7 cellular contexts compared by ENCODE assay signal in the genomic region with DNA sequence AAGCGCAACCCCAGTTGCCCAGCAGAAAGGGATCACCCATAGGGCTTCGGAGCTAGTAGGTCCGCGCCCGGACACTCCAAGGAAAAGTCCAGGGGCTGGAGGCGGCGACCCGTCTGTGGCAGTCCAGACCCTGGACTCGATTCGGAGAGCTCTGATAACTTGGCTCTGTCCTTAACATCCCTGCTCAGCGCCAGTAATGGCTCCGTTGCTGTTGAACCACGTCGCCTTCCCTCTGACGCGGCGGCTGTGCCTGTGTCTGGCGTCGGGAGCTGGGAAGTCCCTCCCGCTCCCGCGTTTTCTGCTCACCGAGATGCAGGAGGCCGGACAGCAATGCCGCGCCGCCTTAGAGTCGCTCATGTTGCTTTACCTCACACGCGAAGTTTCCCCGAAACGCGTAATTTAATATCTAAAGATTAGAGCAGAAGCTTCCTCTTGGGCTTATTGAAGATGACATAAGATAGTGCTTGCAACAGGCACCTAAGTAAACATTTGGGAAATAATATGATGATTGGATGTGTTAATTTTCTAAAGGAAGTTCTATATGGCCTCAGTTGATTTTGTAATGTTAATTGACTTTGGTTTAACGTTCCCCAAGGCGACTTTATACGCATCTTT. TPM values are rescaled to one million over a fixed set of nuclear protein-coding genes. Genes with fewer than 3 reads are reported as not detected.
DNase-seq lines count a peak whose midpoint lies in the region; ATAC-seq, FAIRE-seq and TF ChIP-seq lines count a peak whose summit lies in the region.

No MANE protein-coding gene starts in this region.

- H3K9me3 ChIP-seq in skeletal muscle tissue (ENCODE audit: control insufficient read depth in 3 of 3, low read length in 3 of 3) = no peaks in the 10 kb centered on the region

- DNase-seq in GM18507 (ENCODE audit: extremely low spot score, insufficient read length, low read depth) = peak; percentile 17
- peak; percentile 63 to 74 for DNase-seq in NCI-H1930 (lab: John Stamatoyannopoulos, UW)
- DNase-seq in UCSD-AML1 (lab: John Stamatoyannopoulos, UW; ENCODE audit: unreplicated experiment) = peak; percentile 84
- peak; percentile 69 for DNase-seq in bronchial epithelial cell (ENCODE audit: low read depth)
- peak; percentile 74 for DNase-seq in iPS-NIHi11 (ENCODE audit: low spot score)

- peak overlapping the region; percentile 86 to 88 (median 88) for H3K9ac ChIP-seq in skeletal muscle tissue (ENCODE audit: low read depth in 1 of 3, low read length in 3 of 3)

- ATAC-seq in HG02981 (IDR thresholded peaks at IDR 0.05; ENCODE audit: unreplicated experiment) = peak; percentile 12

- peak; percentile 42 for FAIRE-seq in GM18507 (lab: Jason Lieb, UNC)
- no peak for FAIRE-seq in bronchial epithelial cell (lab: Jason Lieb, UNC)

- peak overlapping the region; percentile 90 for H3K27ac ChIP-seq in skeletal muscle tissue (ENCODE audit: low read depth, low read length)

- no peaks in the 10 kb centered on the region for H3K27me3 ChIP-seq in bronchial epithelial cell (ENCODE audit: control insufficient read depth, insufficient read depth, low read length)
- H3K27me3 ChIP-seq in skeletal muscle tissue (ENCODE audit: control insufficient read depth in 3 of 3, insufficient read depth in 3 of 3, low read length in 3 of 3) = peaks cover 0 to 3% (median 3%) of the 10 kb centered on the region in 3 donors

- H3K4me3 ChIP-seq in bronchial epithelial cell (ENCODE audit: low read depth, low read length) = peak overlapping the region; percentile 49
- peak overlapping the region; percentile 84 to 88 (median 87) for H3K4me3 ChIP-seq in skeletal muscle tissue (ENCODE audit: low read length in 3 of 3)

- H3K4me1 ChIP-seq in skeletal muscle tissue (ENCODE audit: control insufficient read depth in 3 of 3, insufficient read depth in 3 of 3, low read length in 3 of 3) = peaks cover 7 to 17% (median 13%) of the 10 kb centered on the region in 3 donors

- H3K36me3 ChIP-seq in bronchial epithelial cell (ENCODE audit: control insufficient read depth, insufficient read depth, low read length) (no peaks in the 10 kb centered on the region), skeletal muscle tissue (ENCODE audit: control insufficient read depth in 3 of 3, insufficient read depth in 3 of 3, low read length in 3 of 3) (peaks cover 0 to 5% (median 0%) of the 10 kb centered on the region in 3 donors)

- no peak for TF ChIP-seq CTCF in bronchial epithelial cell (IDR thresholded peaks at IDR 0.05; ENCODE audit: insufficient read depth, low read length, severe bottlenecking)

RNA-seq across cellular contexts. Expression of gene ZBTB14, which starts 1.3 kb away (rescaled TPM):
- total RNA-seq in bronchial epithelial cell (9.3 and 12.9 TPM in 2 replicates), skeletal muscle tissue (6.8 TPM)

Comparison
In these comparisons a context has a peak if more than half of its experiments do, and no peak if none do; other contexts are left out.
1. Peak in every context shown above with its lines: DNase-seq, ATAC-seq, H3K4me3 ChIP-seq and H3K27ac ChIP-seq.
2. DNase-seq: peak in every context shown above with its lines; median percentile 84 in UCSD-AML1; 74 in iPS-NIHi11; 69 in bronchial epithelial cell; 68 in NCI-H1930; 17 in GM18507.